9 cellular contexts compared by ENCODE assay signal in the genomic region with DNA sequence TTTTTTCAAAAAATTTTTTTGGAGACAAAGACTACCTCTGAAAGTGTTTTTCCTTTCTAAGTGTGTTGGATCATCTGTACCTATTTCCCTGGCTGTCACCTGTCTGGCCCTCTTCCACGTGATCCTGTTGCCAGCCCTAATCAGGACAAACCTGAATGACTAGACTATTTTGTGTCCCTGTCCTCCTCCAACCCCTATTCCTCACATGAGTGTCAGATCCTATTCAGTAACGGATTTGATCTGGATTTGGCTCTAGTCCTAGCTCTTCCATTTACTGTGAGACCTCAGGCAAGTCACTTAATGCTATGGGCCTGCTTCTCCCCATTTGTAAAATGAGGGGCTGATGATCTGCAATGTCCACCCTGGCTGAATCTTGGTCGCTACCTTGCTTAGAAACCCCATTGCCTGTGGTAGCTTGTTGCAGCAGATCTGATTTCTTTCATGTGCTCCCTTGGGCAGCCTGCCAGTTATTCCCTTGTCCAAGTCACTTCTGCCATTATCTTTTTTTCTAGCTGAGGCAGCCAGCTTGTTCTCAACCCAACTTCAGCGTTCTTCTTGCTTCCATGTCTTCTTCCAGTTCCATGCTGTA. TPM values are rescaled to one million over a fixed set of nuclear protein-coding genes. Genes with fewer than 3 reads are reported as not detected.
DNase-seq lines count a peak whose midpoint lies in the region; ATAC-seq and TF ChIP-seq lines count a peak whose summit lies in the region.
"Had no signal": no experiment of that assay in that cellular context is flagged by ENCODE, and none has a peak within 500 bp of the region (broad histone marks: within the 10 kb centered on the region; RNA-seq: fewer than 3 reads in every experiment).

No MANE protein-coding gene starts in this region.

- peaks cover 77% of the 10 kb centered on the region for H3K4me1 Mint-ChIP-seq in CD4-positive, alpha-beta T cell (ENCODE audit: low read depth)
- H3K4me1 Mint-ChIP-seq in MCF 10A (ENCODE audit: insufficient read depth, unreplicated experiment): peaks cover 38% of the 10 kb centered on the region

- no peak for DNase-seq in CD4-positive, alpha-beta T cell
- DNase-seq in NCI-H2029 treated with DMSO at 0.1 percent for 48 hours (lab: John Stamatoyannopoulos, UW) (peak; percentile 97), MCF 10A (ENCODE audit: unreplicated experiment) (peak; percentile 56), midbrain (lab: John Stamatoyannopoulos, UW) (peak; percentile 8), UCSD-AML1 (lab: John Stamatoyannopoulos, UW; ENCODE audit: unreplicated experiment) (no peak)

- POLR2A ChIA-PET in CD4-positive, alpha-beta T cell (lab: Charles Lee): interaction anchor here (1.2 to 4.3 kb wide), 4 partner anchors 8 to 177 kb away, joined by 4 to 67 read pairs (median 6); partner anchors contain the start of genes RBM39 and SCAND1
- POLR2A ChIA-PET in MCF 10A (lab: Yijun Ruan, JAX): interaction anchor here (0.6 to 3.1 kb wide), 11 partner anchors 11 to 460 kb away, joined by 3 to 22 read pairs (median 4); partner anchors contain the start of gene RBM39

- H3K9me3 ChIP-seq in CD4-positive, alpha-beta T cell (ENCODE audit: control insufficient read depth, low read length): no peaks in the 10 kb centered on the region

- H3K4me3 Mint-ChIP-seq in CD4-positive, alpha-beta T cell: peak overlapping the region; percentile 59
- peak overlapping the region; percentile 2 for H3K4me3 Mint-ChIP-seq in MCF 10A (ENCODE audit: unreplicated experiment)

- no peak for TF ChIP-seq CTCF in CD4-positive, alpha-beta T cell (IDR thresholded peaks at IDR 0.05)
- no peak for TF ChIP-seq CTCF in MCF 10A (IDR thresholded peaks at IDR 0.05; ENCODE audit: unreplicated experiment)

- H3K9me3 Mint-ChIP-seq in CD4-positive, alpha-beta T cell: peaks cover 1% of the 10 kb centered on the region
- no peaks in the 10 kb centered on the region for H3K9me3 Mint-ChIP-seq in MCF 10A (ENCODE audit: unreplicated experiment)

- H3K27me3 ChIP-seq in CD4-positive, alpha-beta T cell (ENCODE audit: control insufficient read depth, insufficient read depth, low read length): no peaks in the 10 kb centered on the region

- H3K27me3 Mint-ChIP-seq in CD4-positive, alpha-beta T cell: no peaks in the 10 kb centered on the region
- no peaks in the 10 kb centered on the region for H3K27me3 Mint-ChIP-seq in MCF 10A (ENCODE audit: insufficient read depth, unreplicated experiment)

- ATAC-seq in CD4-positive, alpha-beta T cell (ENCODE audit: poor library complexity): no peak
- no peak for ATAC-seq in HG02938 (IDR thresholded peaks at IDR 0.05; ENCODE audit: unreplicated experiment)
- ATAC-seq in HG03457 (IDR thresholded peaks at IDR 0.05; ENCODE audit: unreplicated experiment): no peak
- no peak for ATAC-seq in GM19455 (IDR thresholded peaks at IDR 0.05; ENCODE audit: unreplicated experiment)
- ATAC-seq: Panc1 had no signal

- peak overlapping the region; percentile 55 for H3K27ac Mint-ChIP-seq in CD4-positive, alpha-beta T cell
- H3K27ac Mint-ChIP-seq in MCF 10A (ENCODE audit: low read depth, unreplicated experiment): peak overlapping the region; percentile 82

- intact Hi-C loops in CD4-positive, alpha-beta T cell (cut with DNase I, micrococcal nuclease): loop anchor here (10.0 kb wide), 2 partner anchors 52 to 322 kb away; partner anchors contain the start of gene CEP250 (in 1 of the 2)
- intact Hi-C loops in MCF 10A (cut with micrococcal nuclease): no loop called here

- CTCF ChIA-PET in CD4-positive, alpha-beta T cell (lab: Charles Lee): no interaction called here
- CTCF ChIA-PET in MCF 10A (lab: Yijun Ruan, JAX): no interaction called here

- H3K27ac ChIP-seq in CD4-positive, alpha-beta T cell (ENCODE audit: low read depth, low read length): peak overlapping the region; percentile 30

- no TSS peak for BruUV-seq in MCF 10A (replicated peaks; lab: Mats Ljungman, UMichigan)

- H3K36me3 Mint-ChIP-seq in CD4-positive, alpha-beta T cell (ENCODE audit: low read depth): peaks cover 75% of the 10 kb centered on the region
- peaks cover 38% of the 10 kb centered on the region for H3K36me3 Mint-ChIP-seq in MCF 10A (ENCODE audit: insufficient read depth, unreplicated experiment)

RNA-seq across cellular contexts. Expression of gene PHF20, which starts 4.8 kb away (rescaled TPM):
- total RNA-seq in CD4-positive, alpha-beta T cell: 100 to 1,000 TPM; 119 to 126 TPM
- total RNA-seq in MCF 10A (2022): 64.2 and 74.7 TPM in 2 replicates

RNA-seq across cellular contexts. Expression of gene RBM39, which starts 34.5 kb away (rescaled TPM):
- total RNA-seq in CD4-positive, alpha-beta T cell: 1,000 to 10,000 TPM; 1,057 to 1,091 TPM
- total RNA-seq in MCF 10A (2022): 380 and 438 TPM in 2 replicates

Comparison
In these comparisons a context has a peak if more than half of its experiments do, and no peak if none do; other contexts are left out.
1. DNase-seq: peak in NCI-H2029 treated with DMSO at 0.1 percent for 48 hours (single experiment), MCF 10A (single experiment) and midbrain (single experiment); none in CD4-positive, alpha-beta T cell (0 of 10) and UCSD-AML1 (single experiment).